In genomic region chr1:213019450-213019849, GRCh38 we compare ENCODE assay signal across 39 cellular contexts.
"Had no signal": no experiment of that assay in that cellular context is flagged by ENCODE, and none has a peak within 500 bp of the region (broad histone marks: within the 10 kb centered on the region; RNA-seq: fewer than 3 reads in every experiment).

No MANE protein-coding gene starts in this region.

- H3K4me3 Mint-ChIP-seq: activated naive CD4-positive, alpha-beta T cell treated with anti-CD3 and anti-CD28 coated beads for 36 hours; activated naive CD4-positive, alpha-beta T cell treated with anti-CD3 and anti-CD28 coated beads, Interleukin-2, amount 10 ng/mL, durations not matched to agents 7 days and 5 days; activated naive CD4-positive, alpha-beta T cell treated with anti-CD3 and anti-CD28 coated beads, Interleukin-2, amount 50 U/mL, for 24 hours; activated naive CD8-positive, alpha-beta T cell; activated naive CD8-positive, alpha-beta T cell treated with anti-CD3 and anti-CD28 coated beads for 36 hours; activated naive CD8-positive, alpha-beta T cell treated with anti-CD3 and anti-CD28 coated beads, Interleukin-2, amount 10 ng/mL, durations not matched to agents 7 days and 5 days; activated naive CD8-positive, alpha-beta T cell treated with anti-CD3 and anti-CD28 coated beads, Interleukin-2, amount 50 U/mL, for 24 hours; activated T-cell treated with anti-CD3 and anti-CD28 coated beads, Interleukin-2, amount 50 U/mL, for 24 hours; activated T-cell treated with anti-CD3 and anti-CD28 coated beads, Interleukin-2, amount 50 U/mL, for 4 hours; activated T-cell treated with anti-CD3 and anti-CD28 coated beads, Interleukin-2, amount 50 U/mL, for 72 hours; activated T-helper 1 cell treated with anti-CD3 and anti-CD28 coated beads, Interleukin-12 subunit alpha, Interleukin-12 subunit beta, Interleukin-2, Interleukin-4 antibody, amounts not matched to agents 30 ng/mL and 10 ng/mL and 1 ng/mL, durations not matched to agents 14 hours and 24 hours and 36 hours; activated T-helper 17 cell treated with anti-CD3 and anti-CD28 coated beads, Interleukin-2, amount 50 U/mL, for 72 hours; brain; central memory CD8-positive, alpha-beta T cell had no signal

- H3K4me3 ChIP-seq: adrenal gland, ascending aorta, body of pancreas, breast epithelium, cardiac muscle cell had no signal

- H3K27ac Mint-ChIP-seq: activated naive CD4-positive, alpha-beta T cell treated with anti-CD3 and anti-CD28 coated beads for 36 hours; activated naive CD4-positive, alpha-beta T cell treated with anti-CD3 and anti-CD28 coated beads, Interleukin-2, amount 10 ng/mL, durations not matched to agents 7 days and 5 days; activated naive CD4-positive, alpha-beta T cell treated with anti-CD3 and anti-CD28 coated beads, Interleukin-2, amount 50 U/mL, for 24 hours; activated naive CD4-positive, alpha-beta T cell treated with anti-CD3 and anti-CD28 coated beads, Interleukin-2, amount 50 U/mL, for 72 hours; activated naive CD8-positive, alpha-beta T cell; activated naive CD8-positive, alpha-beta T cell treated with anti-CD3 and anti-CD28 coated beads for 36 hours; activated naive CD8-positive, alpha-beta T cell treated with anti-CD3 and anti-CD28 coated beads, Interleukin-2, amount 10 ng/mL, durations not matched to agents 7 days and 5 days; activated naive CD8-positive, alpha-beta T cell treated with anti-CD3 and anti-CD28 coated beads, Interleukin-2, amount 50 U/mL, for 24 hours; activated T-cell treated with anti-CD3 and anti-CD28 coated beads, Interleukin-2, amount 50 U/mL, for 24 hours; activated T-cell treated with anti-CD3 and anti-CD28 coated beads, Interleukin-2, amount 50 U/mL, for 72 hours; activated T-helper 1 cell treated with anti-CD3 and anti-CD28 coated beads, Interleukin-12 subunit alpha, Interleukin-12 subunit beta, Interleukin-2, Interleukin-4 antibody, amounts not matched to agents 30 ng/mL and 10 ng/mL and 1 ng/mL, durations not matched to agents 14 hours and 24 hours and 36 hours; activated T-helper 17 cell treated with anti-CD3 and anti-CD28 coated beads, Interleukin-2, amount 50 U/mL, for 72 hours; activated T-helper 2 cell treated with anti-CD3 and anti-CD28 coated beads, Interferon-gamma antibody, Interleukin-2, Interleukin-4, amounts not matched to agents 10 μg/mL and 5 μg/mL and 100 μg/mL, durations not matched to agents 14 hours and 24 hours and 36 hours; brain had no signal

- ATAC-seq: activated naive CD4-positive, alpha-beta T cell treated with anti-CD3 and anti-CD28 coated beads, Interleukin-2, amount 50 U/mL, for 72 hours; activated naive CD8-positive, alpha-beta T cell treated with anti-CD3 and anti-CD28 coated beads, Interleukin-2, amount 50 U/mL, for 24 hours; activated T-cell treated with anti-CD3 and anti-CD28 coated beads, Interleukin-2, amount 50 U/mL, for 4 hours; activated T-cell treated with anti-CD3 and anti-CD28 coated beads, Interleukin-2, amount 50 U/mL, for 72 hours; activated T-helper 17 cell treated with anti-CD3 and anti-CD28 coated beads, Interleukin-2, amount 50 U/mL, for 72 hours; body of pancreas had no signal

- H3K36me3 Mint-ChIP-seq: activated naive CD4-positive, alpha-beta T cell treated with anti-CD3 and anti-CD28 coated beads, Interleukin-2, amount 10 ng/mL, durations not matched to agents 7 days and 5 days; activated naive CD4-positive, alpha-beta T cell treated with anti-CD3 and anti-CD28 coated beads, Interleukin-2, amount 50 U/mL, for 24 hours; activated naive CD8-positive, alpha-beta T cell treated with anti-CD3 and anti-CD28 coated beads for 36 hours; activated naive CD8-positive, alpha-beta T cell treated with anti-CD3 and anti-CD28 coated beads, Interleukin-2, amount 10 ng/mL, durations not matched to agents 7 days and 5 days; brain had no signal

- H3K4me1 Mint-ChIP-seq: activated T-helper 17 cell treated with anti-CD3 and anti-CD28 coated beads, Interleukin-2, amount 50 U/mL, for 72 hours had no signal

- H3K9me3 ChIP-seq: adrenal gland, ascending aorta, body of pancreas, breast epithelium had no signal

- DNase-seq: activated effector memory CD4-positive, alpha-beta T cell treated with anti-CD3 and anti-CD28 coated beads, Interleukin-2, amount 50 U/mL, for 16 hours; activated effector memory CD4-positive, alpha-beta T cell treated with Interleukin-2 at 50 U/mL for 16 hours; activated gamma-delta T cell; activated gamma-delta T cell treated with Interleukin-2 at 50 U/mL for 16 hours; activated naive CD4-positive, alpha-beta T cell; activated naive CD4-positive, alpha-beta T cell treated with anti-CD3 and anti-CD28 coated beads for 36 hours; activated naive CD4-positive, alpha-beta T cell treated with anti-CD3 and anti-CD28 coated beads, Interleukin-2, amount 10 ng/mL, durations not matched to agents 7 days and 5 days; activated naive CD4-positive, alpha-beta T cell treated with anti-CD3 and anti-CD28 coated beads, Interleukin-2, amount 50 U/mL, for 16 hours; activated naive CD4-positive, alpha-beta T cell treated with Interleukin-2 at 50 U/mL for 16 hours; activated naive CD8-positive, alpha-beta T cell treated with anti-CD3 and anti-CD28 coated beads for 36 hours; activated naive CD8-positive, alpha-beta T cell treated with anti-CD3 and anti-CD28 coated beads, Interleukin-2, amount 10 ng/mL, durations not matched to agents 7 days and 5 days; activated naive CD8-positive, alpha-beta T cell treated with anti-CD3 and anti-CD28 coated beads, Interleukin-2, amount 50 U/mL, for 24 hours; activated T-cell treated with anti-CD3 and anti-CD28 coated beads, Interleukin-2, amount 50 U/mL, for 24 hours; activated T-cell treated with anti-CD3 and anti-CD28 coated beads, Interleukin-2, amount 50 U/mL, for 4 hours; activated T-cell treated with anti-CD3 and anti-CD28 coated beads, Interleukin-2, amount 50 U/mL, for 48 hours; activated T-cell treated with anti-CD3 and anti-CD28 coated beads, Interleukin-2, amount 50 U/mL, for 72 hours; adrenal gland; amniotic stem cell; amygdala; anterior cingulate cortex; aorta; body of pancreas; brain microvascular endothelial cell; caudate nucleus; central memory CD4-positive, alpha-beta T cell; cerebellar nuclear complex had no signal

- H3K27ac ChIP-seq: adrenal gland, ascending aorta, body of pancreas, brain microvascular endothelial cell, breast epithelium, cardiac muscle cell had no signal

- H3K36me3 ChIP-seq: adrenal gland, ascending aorta, brain microvascular endothelial cell, breast epithelium, cardiac muscle cell had no signal

- FAIRE-seq: astrocyte, bronchial epithelial cell had no signal

- H3K27me3 Mint-ChIP-seq: activated naive CD8-positive, alpha-beta T cell treated with anti-CD3 and anti-CD28 coated beads, Interleukin-2, amount 50 U/mL, for 24 hours; activated T-cell treated with anti-CD3 and anti-CD28 coated beads, Interleukin-2, amount 50 U/mL, for 24 hours had no signal

- H3K27me3 ChIP-seq: adrenal gland, ascending aorta, body of pancreas, brain microvascular endothelial cell, breast epithelium, cardiac muscle cell had no signal
